In genomic region chr14:23950411-23951135, GRCh38 we compare ENCODE assay signal across 1 cellular context.
TF ChIP-seq lines count a peak whose summit lies in the region.

No MANE protein-coding gene starts in this region.

TF ChIP-seq in HepG2, 621 proteins besides CTCF, POLR2A, EP300 and RAD21:
- TF ChIP-seq BATF2 (CRISPR knock-in tag; IDR thresholded peaks at IDR 0.05) (0 out of 2 replicates have a peak, but pooled peaks have one; percentile 40), ZNF574 (CRISPR knock-in tag; IDR thresholded peaks at IDR 0.05) (0 out of 2 replicates have a peak, but pooled peaks have one; percentile 20), ATF4 (CRISPR knock-in tag; IDR thresholded peaks at IDR 0.05) (0 out of 4 replicates have a peak, but pooled peaks of 1 of the 2 experiments have one; percentile 10), CBX5 (CRISPR knock-in tag; IDR thresholded peaks at IDR 0.05; ENCODE audit: borderline replicate concordance) (no peak), ZKSCAN1 (IDR thresholded peaks at IDR 0.05; ENCODE audit: low read length) (no peak), ZNF841 (CRISPR knock-in tag; IDR thresholded peaks at IDR 0.05; ENCODE audit: borderline replicate concordance) (0 out of 2 replicates have a peak, but pooled peaks have one; percentile 31), ZBTB10 (CRISPR knock-in tag; IDR thresholded peaks at IDR 0.05; ENCODE audit: borderline replicate concordance) (no peak), NONO (IDR thresholded peaks at IDR 0.05) (no peak), NONO (CRISPR knock-in tag; conservative IDR thresholded peaks at IDR 0.05) (0 out of 2 replicates have a peak, but pooled peaks have one; percentile 27), ZNF605 (CRISPR knock-in tag; IDR thresholded peaks at IDR 0.05) (peak; percentile 48; the same call in 1 of the 2 replicates)
